ENCODE assay signal across 9 cellular contexts in the genomic region with DNA sequence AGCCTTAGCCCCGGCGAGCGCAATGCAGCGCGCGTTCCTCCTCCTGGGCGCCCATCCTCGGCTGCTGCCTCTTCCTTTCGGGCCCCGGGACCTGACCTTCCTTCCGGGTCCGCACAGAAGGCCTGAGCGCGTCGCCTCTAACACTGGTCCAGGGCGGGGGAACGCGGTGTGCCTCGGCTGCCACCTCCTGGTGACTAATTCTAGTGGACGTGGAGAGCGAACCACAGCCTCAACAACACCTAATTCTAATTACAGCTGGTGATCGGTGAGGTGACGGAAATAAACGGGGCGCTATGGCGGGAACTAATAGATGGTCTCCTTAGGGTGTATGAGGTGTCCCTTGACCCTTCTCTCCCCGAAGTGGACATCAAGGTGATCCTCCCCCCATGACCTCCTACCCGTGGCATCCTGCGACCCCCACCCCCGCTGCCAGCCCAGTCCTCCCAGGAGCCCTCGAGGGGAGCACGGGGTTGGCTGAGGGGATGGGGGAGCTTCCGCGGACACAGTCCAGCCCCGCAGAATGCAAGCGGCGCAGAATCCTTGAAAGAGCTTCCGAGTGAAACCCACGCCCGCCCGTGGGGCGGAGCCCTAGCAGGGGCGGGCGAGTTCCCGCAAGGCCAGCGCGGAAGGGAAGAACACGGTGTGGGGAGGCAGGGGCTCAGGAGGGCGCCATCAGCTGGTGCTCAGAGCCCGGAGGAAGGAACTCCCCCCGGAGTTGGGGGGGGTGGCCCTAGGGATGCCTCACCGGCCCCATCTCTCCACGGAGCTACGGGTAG. TPM values are rescaled to one million over a fixed set of nuclear protein-coding genes. Genes with fewer than 3 reads are reported as not detected.
DNase-seq lines count a peak whose midpoint lies in the region; ATAC-seq and TF ChIP-seq lines count a peak whose summit lies in the region.
"Had no signal": no experiment of that assay in that cellular context is flagged by ENCODE, and none has a peak within 500 bp of the region (broad histone marks: within the 10 kb centered on the region; RNA-seq: fewer than 3 reads in every experiment).

No MANE protein-coding gene starts in this region.

- peaks cover 2% of the 10 kb centered on the region; the same call in 1 of the 2 replicates for H3K27me3 ChIP-seq in BJ (ENCODE audit: control insufficient read depth, insufficient read depth, low read length)

- DNase-seq in BJ (ENCODE audit: low read depth): peak; percentile 9
- peak; percentile 79 for DNase-seq in NCI-H345 (lab: John Stamatoyannopoulos, UW)
- DNase-seq in activated CD4-positive, alpha-beta T cell treated with anti-CD3 and anti-CD28 coated beads for 48 hours: peak; percentile 76
- peak; percentile 87 for DNase-seq in ecto neural progenitor cell (ENCODE audit: low spot score)
- peak; percentile 84 to 96 for DNase-seq in lower leg skin (ENCODE audit: low spot score in 2 of 2)
- DNase-seq in stimulated activated CD4-positive, alpha-beta T cell treated with anti-CD3 and anti-CD28 coated beads, Interleukin-4, amount 100 ng/mL, for 24 hours: peak; percentile 60

- intact Hi-C loops in lower leg skin (cut with DNase I; ENCODE audit: low total_unique reads): no loop called here

- peak; percentile 99 for ATAC-seq in GM18909 (IDR thresholded peaks at IDR 0.05; ENCODE audit: poor library complexity, unreplicated experiment)
- ATAC-seq in HG03103 (IDR thresholded peaks at IDR 0.05; ENCODE audit: low read depth, unreplicated experiment): peak; percentile 97

- H3K4me3 ChIP-seq in BJ (ENCODE audit: low read depth, low read length): peak overlapping the region; percentile 85
- H3K4me3 ChIP-seq in lower leg skin (ENCODE audit: low read depth, poor library complexity, severe bottlenecking): peak overlapping the region; percentile 36

- TF ChIP-seq CTCF in BJ (IDR thresholded peaks at IDR 0.05; ENCODE audit: insufficient read depth, low read depth, low read length) (peak; percentile 74), lower leg skin (IDR thresholded peaks at IDR 0.05) (peak in 1 of 3 donors; percentile 72)

- 1% methylated on average over 33 to 35 of the region's 54 CpGs for WGBS in lower leg skin, 2 donors

- no peak for TF ChIP-seq POLR2A in lower leg skin (IDR thresholded peaks at IDR 0.05)

- POLR2A ChIA-PET in BJ (lab: Charles Lee): no interaction called here

- CTCF ChIA-PET in BJ (lab: Yijun Ruan, JAX): interaction anchor here (0.6 to 7.7 kb wide), 44 partner anchors 8 to 497 kb away, joined by 3 to 47 read pairs (median 6); a partner anchor contains a TSS

- no peaks in the 10 kb centered on the region for H3K36me3 ChIP-seq in BJ (ENCODE audit: control insufficient read depth, insufficient read depth, low read length)

RNA-seq across cellular contexts. Expression of a gene that starts 12.8 kb away (rescaled TPM):
- 0.26 and 0.39 TPM in 2 replicates for polyA plus RNA-seq in BJ (2011; rRNA removed)
- 0.19 TPM in 1 of 2 replicates, not detected in the other for polyA minus RNA-seq in BJ (2011; rRNA and poly(A)+ RNA removed)
- total RNA-seq in lower leg skin: under 1 TPM in 1 of 4 donors, not detected in 3; 0.65 TPM

RNA-seq across cellular contexts. Expression of a gene that starts 28.6 kb away (rescaled TPM):
- polyA plus RNA-seq in BJ (2011; rRNA removed): 0.38 and 0.85 TPM in 2 replicates
- 0.10 TPM in 1 of 2 replicates, not detected in the other for polyA minus RNA-seq in BJ (2011; rRNA and poly(A)+ RNA removed)
- total RNA-seq in lower leg skin: 1 to 10 TPM in 2 of 4 donors, under 1 TPM in 2; 0.15 to 1.9 (median 0.68) TPM
- total RNA-seq: activated CD8-positive, alpha-beta memory T cell treated with anti-CD3 and anti-CD28 coated beads for 36 hours had no signal

RNA-seq across cellular contexts. Expression of a gene that starts 33.5 kb away (rescaled TPM):
- polyA plus RNA-seq in BJ (2011; rRNA removed): 18.4 and 27.0 TPM in 2 replicates
- 9.7 TPM in 2 replicates for polyA minus RNA-seq in BJ (2011; rRNA and poly(A)+ RNA removed)
- 100 to 1,000 TPM in 1 of 4 donors, 10 to 100 TPM in 3; 49.0 to 100 (median 73.8) TPM for total RNA-seq in lower leg skin

RNA-seq across cellular contexts. Expression of a gene that starts 48.8 kb away (rescaled TPM):
- polyA plus RNA-seq in BJ (2011; rRNA removed): 15.2 and 22.1 TPM in 2 replicates
- polyA minus RNA-seq in BJ (2011; rRNA and poly(A)+ RNA removed): 2.9 and 4.8 TPM in 2 replicates
- total RNA-seq in lower leg skin: 100 to 1,000 TPM in 1 of 4 donors, 10 to 100 TPM in 3; 88.7 to 111 (median 89.8) TPM
- total RNA-seq: activated CD8-positive, alpha-beta memory T cell treated with anti-CD3 and anti-CD28 coated beads for 36 hours had no signal

Comparison
In these comparisons a context has a peak if more than half of its experiments do, and no peak if none do; other contexts are left out.
1. Peak in every context shown above with its lines: DNase-seq, ATAC-seq and H3K4me3 ChIP-seq.
2. DNase-seq: peak in every context shown above with its lines; median percentile 90 in lower leg skin; 87 in ecto neural progenitor cell; 79 in NCI-H345; 76 in activated CD4-positive, alpha-beta T cell treated with anti-CD3 and anti-CD28 coated beads for 48 hours; 60 in stimulated activated CD4-positive, alpha-beta T cell treated with anti-CD3 and anti-CD28 coated beads, Interleukin-4, amount 100 ng/mL, for 24 hours; 9 in BJ.